In genomic region chr20:10277616-10278015, GRCh38 we compare ENCODE assay signal across 23 cellular contexts. TPM values are rescaled to one million over a fixed set of nuclear protein-coding genes. Genes with fewer than 3 reads are reported as not detected.
DNase-seq lines count a peak whose midpoint lies in the region; ATAC-seq, FAIRE-seq and TF ChIP-seq lines count a peak whose summit lies in the region.
"Had no signal": no experiment of that assay in that cellular context is flagged by ENCODE, and none has a peak within 500 bp of the region (broad histone marks: within the 10 kb centered on the region; RNA-seq: fewer than 3 reads in every experiment).

No MANE protein-coding gene starts in this region.

- 59% methylated on average over 4 of the region's 4 CpGs for WGBS in A549 (ENCODE audit: missing lambda C conversion rate)
- WGBS in mesendoderm (ENCODE audit: extremely low coverage, insufficient coverage, low lambda C conversion rate) = no CpG with 5 or more reads among the region's 4 CpGs
- 62 to 71% methylated on average over 4 of the region's 4 CpGs for WGBS in body of pancreas, 2 donors
- WGBS in HepG2 (ENCODE audit: low lambda C conversion rate) = 46% methylated on average over 4 of the region's 4 CpGs

- H3K27ac ChIP-seq in A549 = peak overlapping the region in 1 of 2 experiments; percentile 29; a peak in 3 of 6 replicates
- H3K27ac ChIP-seq in HEK293 (ENCODE audit: extremely low read depth, low read depth, low read length) = peak overlapping the region; percentile 29
- peak overlapping the region; percentile 79 for H3K27ac ChIP-seq in SK-N-MC
- H3K27ac ChIP-seq in mesendoderm (ENCODE audit: low read depth, low read length) = no peak overlapping the region
- no peak overlapping the region for H3K27ac ChIP-seq in body of pancreas
- no peak overlapping the region for H3K27ac ChIP-seq in HepG2 (ENCODE audit: extremely low read length, insufficient read depth, low read length)
- H3K27ac ChIP-seq: BLaER1 treated with 17β-estradiol and CSF1 and Interleukin-3, amounts not matched to agents 10 nM and 100 nM; C4-2B had no signal

- no TSS peak for BruUV-seq in HepG2 (replicated peaks; lab: Mats Ljungman, UMichigan)

- POLR2A ChIA-PET in A549 (lab: Yijun Ruan, JAX) = interaction anchor here (0.7 kb wide), 1 partner anchor 59 kb away, joined by 3 read pairs; the partner anchor contains the start of gene SNAP25
- POLR2A ChIA-PET in HEK293 (lab: Yijun Ruan, JAX) = no interaction called here
- POLR2A ChIA-PET in HepG2 (lab: Yijun Ruan, JAX) = no interaction called here

- no peak overlapping the region for H3K4me2 ChIP-seq in A549
- H3K4me2 ChIP-seq in mesendoderm (ENCODE audit: low read length) = no peak overlapping the region
- no peak overlapping the region for H3K4me2 ChIP-seq in HepG2 (ENCODE audit: low read depth, low read length)
- H3K4me2 ChIP-seq: BLaER1 treated with 17β-estradiol and CSF1 and Interleukin-3, amounts not matched to agents 10 nM and 100 nM had no signal

- H3K27me3 ChIP-seq in mesendoderm (ENCODE audit: insufficient read depth, low read length, poor library complexity) (no peaks in the 10 kb centered on the region), body of pancreas (no peaks in the 10 kb centered on the region), HepG2 (ENCODE audit: control insufficient read depth in 1 of 2, insufficient read depth in 2 of 2, low read length in 2 of 2) (peaks cover 0 to 24% of the 10 kb centered on the region in 2 experiments; a peak in 3 of 5 replicates)
- H3K27me3 ChIP-seq: BLaER1 treated with 17β-estradiol and CSF1 and Interleukin-3, amounts not matched to agents 10 nM and 100 nM had no signal

- H3K79me2 ChIP-seq in mesendoderm (ENCODE audit: control insufficient read depth, insufficient read depth, low read length) = no peaks in the 10 kb centered on the region
- no peaks in the 10 kb centered on the region for H3K79me2 ChIP-seq in HepG2 (ENCODE audit: insufficient read depth, low read length)

- no peak overlapping the region for H3K23ac ChIP-seq in mesendoderm (ENCODE audit: low read length)

- no peak overlapping the region for H2AK5ac ChIP-seq in mesendoderm (ENCODE audit: low read length)

- no peak for DNase-seq in A549 (ENCODE audit: low read depth in 1 of 2, low spot score in 1 of 2)
- DNase-seq in SK-N-MC (ENCODE audit: low read depth, low spot score) = no peak
- peak; percentile 75 for DNase-seq in mesendoderm
- no peak for DNase-seq in Right ventricle myocardium superior
- DNase-seq in body of pancreas = no peak
- DNase-seq in HepG2 (ENCODE audit: low spot score) = no peak
- DNase-seq: 8988T; AML-193; Caco-2; Calu3; CD4-positive, alpha-beta T cell; CD8-positive, alpha-beta T cell; DMS79 treated with DMSO at 0.1 percent for 48 hours; GF-D8 had no signal

- H2BK15ac ChIP-seq in mesendoderm (replicated peaks; ENCODE audit: low read depth) = no peak overlapping the region

- H4K8ac ChIP-seq in mesendoderm (ENCODE audit: low read depth, low read length) = no peak overlapping the region

- TF ChIP-seq RAD21 in A549 (conservative IDR thresholded peaks at IDR 0.05 in 1 of 2, IDR thresholded peaks at IDR 0.05 in 1 of 2) = no peak
- TF ChIP-seq RAD21 in HepG2 (CRISPR knock-in tag; IDR thresholded peaks at IDR 0.05) = no peak

- H3K4me1 ChIP-seq in A549 (peaks cover 40% of the 10 kb centered on the region), HEK293 (ENCODE audit: control insufficient read depth, insufficient read depth, low read length) (peaks cover 4% of the 10 kb centered on the region; the same call in 1 of the 2 replicates), mesendoderm (ENCODE audit: control insufficient read depth, low read depth, low read length) (peaks cover 5% of the 10 kb centered on the region), body of pancreas (no peaks in the 10 kb centered on the region), HepG2 (ENCODE audit: insufficient read depth, low read length) (no peaks in the 10 kb centered on the region)
- H3K4me1 ChIP-seq: BLaER1 treated with 17β-estradiol and CSF1 and Interleukin-3, amounts not matched to agents 10 nM and 100 nM; Caco-2 had no signal

- in situ Hi-C loops in HepG2 (cut with HindIII; ENCODE audit: extremely low pct_ligation_motif_present, low pct_unique_long_range_greater_than_20kb) = no loop called here

- H3K9me3 ChIP-seq in A549 (no peaks in the 10 kb centered on the region), HEK293 (ENCODE audit: control insufficient read depth, insufficient read depth, low read depth, low read length) (no peaks in the 10 kb centered on the region), SK-N-MC (ENCODE audit: low read depth, low read length) (no peaks in the 10 kb centered on the region), body of pancreas (no peaks in the 10 kb centered on the region), HepG2 (ENCODE audit: low read length) (no peaks in the 10 kb centered on the region)
- H3K9me3 ChIP-seq: BLaER1 treated with 17β-estradiol and CSF1 and Interleukin-3, amounts not matched to agents 10 nM and 100 nM; Caco-2 had no signal

- no peak overlapping the region for H2AFZ ChIP-seq in HepG2 (ENCODE audit: low read length)

- H3K36me3 ChIP-seq in HEK293 (ENCODE audit: control insufficient read depth in 2 of 2, insufficient read depth in 1 of 2, low read length in 2 of 2) (no peaks in the 10 kb centered on the region), SK-N-MC (ENCODE audit: insufficient read depth, low read length) (no peaks in the 10 kb centered on the region), mesendoderm (ENCODE audit: control insufficient read depth, insufficient read depth, low read length) (no peaks in the 10 kb centered on the region), body of pancreas (replicated peaks in 1 of 2; ENCODE audit: insufficient read depth in 1 of 2, low read depth in 2 of 2) (no peaks in the 10 kb centered on the region), HepG2 (replicated peaks in 1 of 2; ENCODE audit: control insufficient read depth in 1 of 2, insufficient read depth in 2 of 2, low read length in 2 of 2) (no peaks in the 10 kb centered on the region)
- H3K36me3 ChIP-seq: BLaER1 treated with 17β-estradiol and CSF1 and Interleukin-3, amounts not matched to agents 10 nM and 100 nM had no signal

- FAIRE-seq in A549 (lab: Jason Lieb, UNC) (peak; percentile 88), HepG2 (lab: Jason Lieb, UNC) (no peak)
- FAIRE-seq: A204.1, D721Med, G401.6, GM12891, GM19239 had no signal

- ATAC-seq in A549 (no peak), Right ventricle myocardium superior (ENCODE audit: poor library complexity) (no peak), body of pancreas (no peak), HepG2 (no peak)
- ATAC-seq: CD8-positive, alpha-beta T cell had no signal

- intact Hi-C loops in Right ventricle myocardium superior (cut with DNase I) (no loop called here), body of pancreas (cut with DNase I) (no loop called here), HepG2 (cut with micrococcal nuclease; ENCODE audit: unreplicated experiment) (no loop called here)

- H4K5ac ChIP-seq in mesendoderm (ENCODE audit: low read length) = no peak overlapping the region

- TF ChIP-seq CTCF in A549 (IDR thresholded peaks at IDR 0.05) (no peak), HEK293 (tag by site-specific recombination; IDR thresholded peaks at IDR 0.05) (no peak), body of pancreas (IDR thresholded peaks at IDR 0.05) (no peak), HepG2 (CRISPR knock-in tag; IDR thresholded peaks at IDR 0.05) (no peak)

- H3K56ac ChIP-seq in mesendoderm (ENCODE audit: low read length) = peak overlapping the region; percentile 12

- H3K4ac ChIP-seq in mesendoderm (ENCODE audit: low read depth, low read length) = no peak overlapping the region

- no peak overlapping the region for H3K18ac ChIP-seq in mesendoderm (ENCODE audit: low read length)

- H4K20me1 ChIP-seq in HepG2 (ENCODE audit: insufficient read depth, low read length) = no peaks in the 10 kb centered on the region
- H4K20me1 ChIP-seq: BLaER1 treated with 17β-estradiol and CSF1 and Interleukin-3, amounts not matched to agents 10 nM and 100 nM had no signal

- TF ChIP-seq EP300 in A549 (IDR thresholded peaks at IDR 0.05) (no peak), HepG2 (IDR thresholded peaks at IDR 0.05; ENCODE audit: low read depth in 2 of 2, low read length in 2 of 2) (no peak), HepG2 (CRISPR knock-in tag; IDR thresholded peaks at IDR 0.05; ENCODE audit: borderline replicate concordance) (no peak)

- H3K9ac ChIP-seq in SK-N-MC (ENCODE audit: insufficient read length) = no peak overlapping the region
- H3K9ac ChIP-seq in mesendoderm (ENCODE audit: low read length) = no peak overlapping the region
- H3K9ac ChIP-seq in HepG2 (ENCODE audit: insufficient read depth, low read depth, low read length) = no peak overlapping the region
- H3K9ac ChIP-seq: BLaER1 treated with 17β-estradiol and CSF1 and Interleukin-3, amounts not matched to agents 10 nM and 100 nM had no signal

- H3K4me3 ChIP-seq in A549 (no peak overlapping the region), HEK293 (ENCODE audit: low read depth, low read length) (no peak overlapping the region), SK-N-MC (peak overlapping the region; percentile 51), mesendoderm (ENCODE audit: low read length) (no peak overlapping the region), body of pancreas (no peak overlapping the region), HepG2 (replicated peaks in 1 of 3; ENCODE audit: insufficient read depth in 1 of 3, low read depth in 2 of 3, low read length in 3 of 3) (no peak overlapping the region)
- H3K4me3 ChIP-seq: BLaER1 treated with 17β-estradiol and CSF1 and Interleukin-3, amounts not matched to agents 10 nM and 100 nM had no signal

- TF ChIP-seq POLR2A in A549 (IDR thresholded peaks at IDR 0.05; ENCODE audit: low read length) (no peak), body of pancreas (IDR thresholded peaks at IDR 0.05) (no peak), HepG2 (IDR thresholded peaks at IDR 0.05; ENCODE audit: insufficient read depth in 1 of 2, low read depth in 2 of 2, low read length in 2 of 2) (no peak)

- H2BK120ac ChIP-seq in mesendoderm (ENCODE audit: low read depth, low read length) = no peak overlapping the region

- no peak overlapping the region for H2BK5ac ChIP-seq in mesendoderm (ENCODE audit: low read length)

- CTCF ChIA-PET in A549 (lab: Yijun Ruan, JAX) (interaction anchor here (0.9 kb wide), 1 partner anchor 13 kb away, joined by 3 read pairs; no protein-coding TSS in a partner anchor), HEK293 (lab: Yijun Ruan, JAX) (interaction anchor here (0.6 kb wide), 1 partner anchor 38 kb away, joined by 4 read pairs; no protein-coding TSS in a partner anchor), HepG2 (lab: Yijun Ruan, JAX; ENCODE audit: low intra/inter-chr PET ratio, low total read pairs) (no interaction called here)

- no peaks in the 10 kb centered on the region for H3K79me1 ChIP-seq in mesendoderm (ENCODE audit: low read length)

RNA-seq across cellular contexts. Expression of gene SNAP25, which starts 59.0 kb away (rescaled TPM):
- 53.6 and 54.8 TPM in 2 replicates for polyA plus RNA-seq in A549 (2011; rRNA removed)
- 23.2 and 27.1 TPM in 2 replicates for polyA plus RNA-seq in A549 (2012; cell fraction: cytosol; rRNA removed)
- polyA plus RNA-seq in A549 (2012; cell fraction: nucleus; rRNA removed) = 32.8 and 56.3 TPM in 2 replicates
- 32.8 to 39.6 TPM (median 33.2 TPM) in 3 replicates for polyA plus RNA-seq in A549 (2017; fragmentation: RNase III; extraction: RNeasy Plus Mini Kit Qiagen cat#74134 plus additional on column Dnase treatment)
- polyA minus RNA-seq in A549 (2011; rRNA and poly(A)+ RNA removed) = 31.0 and 32.0 TPM in 2 replicates
- 0.22 TPM for polyA plus RNA-seq in mesendoderm (2013, experiment 1 of 2)
- 0.20 TPM for polyA plus RNA-seq in mesendoderm (2013, experiment 2 of 2)
- total RNA-seq in Right ventricle myocardium superior = not detected
- 10 to 100 TPM in 1 of 2 donors, 1 to 10 TPM in 1; 3.4 to 10.9 TPM for total RNA-seq in body of pancreas
- not detected in 2 replicates for total RNA-seq in HepG2 (2016; rRNA removed; fragmentation: Illumina TruSeq; extraction: Trizol)
- total RNA-seq in HepG2 (2016; cell fraction: cytosol; rRNA removed; fragmentation: Illumina TruSeq; extraction: Trizol; ENCODE audit: low read depth) = not detected in 2 replicates
- total RNA-seq in HepG2 (2016; cell fraction: insoluble cytoplasmic fraction; rRNA removed; fragmentation: Illumina TruSeq; extraction: Trizol) = not detected in 2 replicates
- total RNA-seq in HepG2 (2016; cell fraction: membrane; rRNA removed; fragmentation: Illumina TruSeq; extraction: Trizol) = not detected in 2 replicates
- not detected in 2 replicates for total RNA-seq in HepG2 (2016; cell fraction: nucleus; rRNA removed; fragmentation: Illumina TruSeq; extraction: Trizol)
- not detected in 2 replicates for polyA plus RNA-seq in HepG2 (2011; rRNA removed)
- polyA plus RNA-seq in HepG2 (2011; cell fraction: cytosol; rRNA removed) = not detected in 2 replicates
- polyA plus RNA-seq in HepG2 (2011; cell fraction: nucleus; rRNA removed) = not detected in 2 replicates
- 0.15 TPM in 1 of 2 replicates, not detected in the other for polyA plus RNA-seq in HepG2 (2012)
- not detected in 2 replicates for polyA plus RNA-seq in HepG2 (2016; cell fraction: cytosol; fragmentation: Illumina TruSeq; extraction: Trizol; ENCODE audit: low read depth)
- polyA plus RNA-seq in HepG2 (2016; cell fraction: insoluble cytoplasmic fraction; fragmentation: Illumina TruSeq; extraction: Trizol; ENCODE audit: low read depth) = not detected in 2 replicates
- not detected in 2 replicates for polyA plus RNA-seq in HepG2 (2016; cell fraction: membrane; fragmentation: Illumina TruSeq; extraction: Trizol; ENCODE audit: low read depth)
- polyA plus RNA-seq in HepG2 (2016; cell fraction: nucleus; fragmentation: Illumina TruSeq; extraction: Trizol; ENCODE audit: insufficient read depth, low read depth) = not detected in 2 replicates
- polyA minus RNA-seq in HepG2 (2011; rRNA and poly(A)+ RNA removed; ENCODE audit: low replicate concordance) = 8.1 TPM in 1 of 2 replicates, not detected in the other
- polyA minus RNA-seq in HepG2 (2011; cell fraction: cytosol; rRNA and poly(A)+ RNA removed) = not detected in 2 replicates
- not detected in 2 replicates for polyA minus RNA-seq in HepG2 (2011; cell fraction: nucleus; rRNA and poly(A)+ RNA removed)
- total RNA-seq: B cell; Caco-2; CD4-positive, alpha-beta T cell; CD8-positive, alpha-beta T cell had no signal

Comparison
In these comparisons a context has a peak if more than half of its experiments do, and no peak if none do; other contexts are left out.
1. H3K27ac ChIP-seq: peak in HEK293 (single experiment) and SK-N-MC (single experiment); none in mesendoderm (single experiment), body of pancreas (0 of 4) and HepG2 (single experiment).